Comparison of ENCODE assay signal across 1 cellular context in the genomic region with DNA sequence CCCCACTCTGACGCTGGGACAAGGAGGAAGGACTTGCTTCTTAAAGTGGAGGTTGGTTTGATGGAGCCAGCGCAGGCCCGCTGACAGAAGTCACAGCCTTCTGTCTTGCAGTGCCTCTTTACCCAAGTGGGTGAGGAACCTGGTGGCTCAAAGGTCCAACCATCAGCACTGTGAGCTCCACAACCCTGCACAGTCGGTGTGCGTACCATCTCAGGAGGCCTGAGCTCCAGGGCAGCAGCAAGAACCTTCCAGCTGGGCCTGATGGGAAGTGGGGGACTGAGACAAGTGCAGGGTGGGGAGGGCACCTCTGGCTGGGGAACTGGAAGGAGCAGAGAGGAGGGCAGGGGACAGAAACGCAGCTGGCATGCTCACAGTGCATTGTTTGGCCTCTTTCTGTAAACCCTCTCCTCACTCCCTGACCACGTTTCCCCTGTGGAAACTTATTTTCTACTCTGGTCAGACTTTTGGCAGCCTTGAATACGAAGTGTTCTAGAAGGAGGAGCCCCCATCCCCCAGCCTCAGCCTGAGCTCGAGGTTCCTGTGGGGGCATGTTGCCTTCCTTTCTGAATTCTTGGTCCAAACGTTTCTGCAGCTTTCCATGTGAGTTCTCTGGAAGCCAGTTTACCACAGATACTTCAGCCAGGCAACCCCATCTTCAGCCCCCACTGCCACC.
A peak's percentile ranks its signal among the peaks of the same experiment; 100 is the strongest.
TF ChIP-seq lines count a peak whose summit lies in the region.

No MANE protein-coding gene starts in this region.

TF ChIP-seq in HepG2, 621 proteins besides CTCF, POLR2A, EP300 and RAD21 (continued from another document):
- TF ChIP-seq, protein P1, sequence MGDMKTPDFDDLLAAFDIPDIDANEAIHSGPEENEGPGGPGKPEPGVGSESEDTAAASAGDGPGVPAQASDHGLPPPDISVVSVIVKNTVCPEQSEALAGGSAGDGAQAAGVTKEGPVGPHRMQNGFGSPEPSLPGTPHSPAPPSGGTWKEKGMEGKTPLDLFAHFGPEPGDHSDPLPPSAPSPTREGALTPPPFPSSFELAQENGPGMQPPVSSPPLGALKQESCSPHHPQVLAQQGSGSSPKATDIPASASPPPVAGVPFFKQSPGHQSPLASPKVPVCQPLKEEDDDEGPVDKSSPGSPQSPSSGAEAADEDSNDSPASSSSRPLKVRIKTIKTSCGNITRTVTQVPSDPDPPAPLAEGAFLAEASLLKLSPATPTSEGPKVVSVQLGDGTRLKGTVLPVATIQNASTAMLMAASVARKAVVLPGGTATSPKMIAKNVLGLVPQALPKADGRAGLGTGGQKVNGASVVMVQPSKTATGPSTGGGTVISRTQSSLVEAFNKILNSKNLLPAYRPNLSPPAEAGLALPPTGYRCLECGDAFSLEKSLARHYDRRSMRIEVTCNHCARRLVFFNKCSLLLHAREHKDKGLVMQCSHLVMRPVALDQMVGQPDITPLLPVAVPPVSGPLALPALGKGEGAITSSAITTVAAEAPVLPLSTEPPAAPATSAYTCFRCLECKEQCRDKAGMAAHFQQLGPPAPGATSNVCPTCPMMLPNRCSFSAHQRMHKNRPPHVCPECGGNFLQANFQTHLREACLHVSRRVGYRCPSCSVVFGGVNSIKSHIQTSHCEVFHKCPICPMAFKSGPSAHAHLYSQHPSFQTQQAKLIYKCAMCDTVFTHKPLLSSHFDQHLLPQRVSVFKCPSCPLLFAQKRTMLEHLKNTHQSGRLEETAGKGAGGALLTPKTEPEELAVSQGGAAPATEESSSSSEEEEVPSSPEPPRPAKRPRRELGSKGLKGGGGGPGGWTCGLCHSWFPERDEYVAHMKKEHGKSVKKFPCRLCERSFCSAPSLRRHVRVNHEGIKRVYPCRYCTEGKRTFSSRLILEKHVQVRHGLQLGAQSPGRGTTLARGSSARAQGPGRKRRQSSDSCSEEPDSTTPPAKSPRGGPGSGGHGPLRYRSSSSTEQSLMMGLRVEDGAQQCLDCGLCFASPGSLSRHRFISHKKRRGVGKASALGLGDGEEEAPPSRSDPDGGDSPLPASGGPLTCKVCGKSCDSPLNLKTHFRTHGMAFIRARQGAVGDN (CRISPR knock-in tag; IDR thresholded peaks at IDR 0.05): 0 out of 2 replicates have a peak, but pooled peaks have one; percentile 13
